ENCODE assay signal across 1 cellular context in genomic region chr3:154023148-154023547, GRCh38.
TF ChIP-seq lines count a peak whose summit lies in the region.

No MANE protein-coding gene starts in this region.

TF ChIP-seq in HepG2, 621 proteins besides CTCF, POLR2A, EP300 and RAD21 (continued from another document and continues in another):
- no peak for TF ChIP-seq ZNF768 (CRISPR knock-in tag; IDR thresholded peaks at IDR 0.05)
- TF ChIP-seq POLR2AphosphoS2 (IDR thresholded peaks at IDR 0.05; ENCODE audit: low read depth, low read length), result no peak
- no peak for TF ChIP-seq POLR2AphosphoS5 (IDR thresholded peaks at IDR 0.05; ENCODE audit: low read depth, low read length)
- no peak for TF ChIP-seq NFKB2 (CRISPR knock-in tag; IDR thresholded peaks at IDR 0.05; ENCODE audit: borderline replicate concordance)
- peak; percentile 59; the same call in 1 of the 2 replicates for TF ChIP-seq FOXJ3 (CRISPR knock-in tag; IDR thresholded peaks at IDR 0.05; ENCODE audit: borderline replicate concordance)
- no peak for TF ChIP-seq ZFP36L2 (CRISPR knock-in tag; IDR thresholded peaks at IDR 0.05)
- no peak for TF ChIP-seq PHF5A (CRISPR knock-in tag; IDR thresholded peaks at IDR 0.05; ENCODE audit: low read depth, unreplicated experiment)
- TF ChIP-seq ZGPAT (CRISPR knock-in tag; IDR thresholded peaks at IDR 0.05), result peak; percentile 68
- no peak for TF ChIP-seq TAF1 (CRISPR knock-in tag; IDR thresholded peaks at IDR 0.05)
- TF ChIP-seq ZNF451 (CRISPR knock-in tag; IDR thresholded peaks at IDR 0.05), result no peak
- no peak for TF ChIP-seq ZNF749 (CRISPR knock-in tag; IDR thresholded peaks at IDR 0.05; ENCODE audit: borderline replicate concordance)
- TF ChIP-seq FOSL1 (CRISPR knock-in tag; IDR thresholded peaks at IDR 0.05; ENCODE audit: borderline replicate concordance), result no peak
- no peak for TF ChIP-seq NPAS2 (CRISPR knock-in tag; IDR thresholded peaks at IDR 0.05; ENCODE audit: borderline replicate concordance)
- peak; percentile 71 for TF ChIP-seq FOXA1 (IDR thresholded peaks at IDR 0.05)
- peak; percentile 92 for TF ChIP-seq FOXA1 (CRISPR knock-in tag; IDR thresholded peaks at IDR 0.05)
- TF ChIP-seq, protein P1, sequence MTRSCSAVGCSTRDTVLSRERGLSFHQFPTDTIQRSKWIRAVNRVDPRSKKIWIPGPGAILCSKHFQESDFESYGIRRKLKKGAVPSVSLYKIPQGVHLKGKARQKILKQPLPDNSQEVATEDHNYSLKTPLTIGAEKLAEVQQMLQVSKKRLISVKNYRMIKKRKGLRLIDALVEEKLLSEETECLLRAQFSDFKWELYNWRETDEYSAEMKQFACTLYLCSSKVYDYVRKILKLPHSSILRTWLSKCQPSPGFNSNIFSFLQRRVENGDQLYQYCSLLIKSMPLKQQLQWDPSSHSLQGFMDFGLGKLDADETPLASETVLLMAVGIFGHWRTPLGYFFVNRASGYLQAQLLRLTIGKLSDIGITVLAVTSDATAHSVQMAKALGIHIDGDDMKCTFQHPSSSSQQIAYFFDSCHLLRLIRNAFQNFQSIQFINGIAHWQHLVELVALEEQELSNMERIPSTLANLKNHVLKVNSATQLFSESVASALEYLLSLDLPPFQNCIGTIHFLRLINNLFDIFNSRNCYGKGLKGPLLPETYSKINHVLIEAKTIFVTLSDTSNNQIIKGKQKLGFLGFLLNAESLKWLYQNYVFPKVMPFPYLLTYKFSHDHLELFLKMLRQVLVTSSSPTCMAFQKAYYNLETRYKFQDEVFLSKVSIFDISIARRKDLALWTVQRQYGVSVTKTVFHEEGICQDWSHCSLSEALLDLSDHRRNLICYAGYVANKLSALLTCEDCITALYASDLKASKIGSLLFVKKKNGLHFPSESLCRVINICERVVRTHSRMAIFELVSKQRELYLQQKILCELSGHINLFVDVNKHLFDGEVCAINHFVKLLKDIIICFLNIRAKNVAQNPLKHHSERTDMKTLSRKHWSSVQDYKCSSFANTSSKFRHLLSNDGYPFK (CRISPR knock-in tag; IDR thresholded peaks at IDR 0.05; ENCODE audit: borderline replicate concordance), result no peak
- TF ChIP-seq HES4 (CRISPR knock-in tag; IDR thresholded peaks at IDR 0.05; ENCODE audit: borderline replicate concordance), result no peak
- TF ChIP-seq ZUFSP (CRISPR knock-in tag; IDR thresholded peaks at IDR 0.05; ENCODE audit: borderline replicate concordance), result no peak
- TF ChIP-seq ZNF34 (CRISPR knock-in tag; IDR thresholded peaks at IDR 0.05; ENCODE audit: borderline replicate concordance), result no peak
- TF ChIP-seq, protein P2, sequence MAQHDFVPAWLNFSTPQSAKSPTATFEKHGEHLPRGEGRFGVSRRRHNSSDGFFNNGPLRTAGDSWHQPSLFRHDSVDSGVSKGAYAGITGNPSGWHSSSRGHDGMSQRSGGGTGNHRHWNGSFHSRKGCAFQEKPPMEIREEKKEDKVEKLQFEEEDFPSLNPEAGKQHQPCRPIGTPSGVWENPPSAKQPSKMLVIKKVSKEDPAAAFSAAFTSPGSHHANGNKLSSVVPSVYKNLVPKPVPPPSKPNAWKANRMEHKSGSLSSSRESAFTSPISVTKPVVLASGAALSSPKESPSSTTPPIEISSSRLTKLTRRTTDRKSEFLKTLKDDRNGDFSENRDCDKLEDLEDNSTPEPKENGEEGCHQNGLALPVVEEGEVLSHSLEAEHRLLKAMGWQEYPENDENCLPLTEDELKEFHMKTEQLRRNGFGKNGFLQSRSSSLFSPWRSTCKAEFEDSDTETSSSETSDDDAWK (CRISPR knock-in tag; IDR thresholded peaks at IDR 0.05), result no peak
- TF ChIP-seq PHF8 (CRISPR knock-in tag; IDR thresholded peaks at IDR 0.05), result no peak
- TF ChIP-seq ZBTB42 (CRISPR knock-in tag; IDR thresholded peaks at IDR 0.05), result no peak
- TF ChIP-seq, protein P3, sequence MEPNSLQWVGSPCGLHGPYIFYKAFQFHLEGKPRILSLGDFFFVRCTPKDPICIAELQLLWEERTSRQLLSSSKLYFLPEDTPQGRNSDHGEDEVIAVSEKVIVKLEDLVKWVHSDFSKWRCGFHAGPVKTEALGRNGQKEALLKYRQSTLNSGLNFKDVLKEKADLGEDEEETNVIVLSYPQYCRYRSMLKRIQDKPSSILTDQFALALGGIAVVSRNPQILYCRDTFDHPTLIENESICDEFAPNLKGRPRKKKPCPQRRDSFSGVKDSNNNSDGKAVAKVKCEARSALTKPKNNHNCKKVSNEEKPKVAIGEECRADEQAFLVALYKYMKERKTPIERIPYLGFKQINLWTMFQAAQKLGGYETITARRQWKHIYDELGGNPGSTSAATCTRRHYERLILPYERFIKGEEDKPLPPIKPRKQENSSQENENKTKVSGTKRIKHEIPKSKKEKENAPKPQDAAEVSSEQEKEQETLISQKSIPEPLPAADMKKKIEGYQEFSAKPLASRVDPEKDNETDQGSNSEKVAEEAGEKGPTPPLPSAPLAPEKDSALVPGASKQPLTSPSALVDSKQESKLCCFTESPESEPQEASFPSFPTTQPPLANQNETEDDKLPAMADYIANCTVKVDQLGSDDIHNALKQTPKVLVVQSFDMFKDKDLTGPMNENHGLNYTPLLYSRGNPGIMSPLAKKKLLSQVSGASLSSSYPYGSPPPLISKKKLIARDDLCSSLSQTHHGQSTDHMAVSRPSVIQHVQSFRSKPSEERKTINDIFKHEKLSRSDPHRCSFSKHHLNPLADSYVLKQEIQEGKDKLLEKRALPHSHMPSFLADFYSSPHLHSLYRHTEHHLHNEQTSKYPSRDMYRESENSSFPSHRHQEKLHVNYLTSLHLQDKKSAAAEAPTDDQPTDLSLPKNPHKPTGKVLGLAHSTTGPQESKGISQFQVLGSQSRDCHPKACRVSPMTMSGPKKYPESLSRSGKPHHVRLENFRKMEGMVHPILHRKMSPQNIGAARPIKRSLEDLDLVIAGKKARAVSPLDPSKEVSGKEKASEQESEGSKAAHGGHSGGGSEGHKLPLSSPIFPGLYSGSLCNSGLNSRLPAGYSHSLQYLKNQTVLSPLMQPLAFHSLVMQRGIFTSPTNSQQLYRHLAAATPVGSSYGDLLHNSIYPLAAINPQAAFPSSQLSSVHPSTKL (CRISPR knock-in tag; IDR thresholded peaks at IDR 0.05), result peak; percentile 79
- TF ChIP-seq, protein P4, sequence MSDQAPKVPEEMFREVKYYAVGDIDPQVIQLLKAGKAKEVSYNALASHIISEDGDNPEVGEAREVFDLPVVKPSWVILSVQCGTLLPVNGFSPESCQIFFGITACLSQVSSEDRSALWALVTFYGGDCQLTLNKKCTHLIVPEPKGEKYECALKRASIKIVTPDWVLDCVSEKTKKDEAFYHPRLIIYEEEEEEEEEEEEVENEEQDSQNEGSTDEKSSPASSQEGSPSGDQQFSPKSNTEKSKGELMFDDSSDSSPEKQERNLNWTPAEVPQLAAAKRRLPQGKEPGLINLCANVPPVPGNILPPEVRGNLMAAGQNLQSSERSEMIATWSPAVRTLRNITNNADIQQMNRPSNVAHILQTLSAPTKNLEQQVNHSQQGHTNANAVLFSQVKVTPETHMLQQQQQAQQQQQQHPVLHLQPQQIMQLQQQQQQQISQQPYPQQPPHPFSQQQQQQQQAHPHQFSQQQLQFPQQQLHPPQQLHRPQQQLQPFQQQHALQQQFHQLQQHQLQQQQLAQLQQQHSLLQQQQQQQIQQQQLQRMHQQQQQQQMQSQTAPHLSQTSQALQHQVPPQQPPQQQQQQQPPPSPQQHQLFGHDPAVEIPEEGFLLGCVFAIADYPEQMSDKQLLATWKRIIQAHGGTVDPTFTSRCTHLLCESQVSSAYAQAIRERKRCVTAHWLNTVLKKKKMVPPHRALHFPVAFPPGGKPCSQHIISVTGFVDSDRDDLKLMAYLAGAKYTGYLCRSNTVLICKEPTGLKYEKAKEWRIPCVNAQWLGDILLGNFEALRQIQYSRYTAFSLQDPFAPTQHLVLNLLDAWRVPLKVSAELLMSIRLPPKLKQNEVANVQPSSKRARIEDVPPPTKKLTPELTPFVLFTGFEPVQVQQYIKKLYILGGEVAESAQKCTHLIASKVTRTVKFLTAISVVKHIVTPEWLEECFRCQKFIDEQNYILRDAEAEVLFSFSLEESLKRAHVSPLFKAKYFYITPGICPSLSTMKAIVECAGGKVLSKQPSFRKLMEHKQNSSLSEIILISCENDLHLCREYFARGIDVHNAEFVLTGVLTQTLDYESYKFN (CRISPR knock-in tag; conservative IDR thresholded peaks at IDR 0.05), result peak; percentile 56
- TF ChIP-seq ZNF446 (CRISPR knock-in tag; IDR thresholded peaks at IDR 0.05), result no peak
- TF ChIP-seq ZNF792 (CRISPR knock-in tag; IDR thresholded peaks at IDR 0.05), result no peak
- no peak for TF ChIP-seq SRSF1 (optimal IDR thresholded peaks at IDR 0.05; ENCODE audit: low read depth, low read length)
- TF ChIP-seq ZNF614 (CRISPR knock-in tag; IDR thresholded peaks at IDR 0.05; ENCODE audit: borderline replicate concordance), result no peak
- TF ChIP-seq ZFY (CRISPR knock-in tag; IDR thresholded peaks at IDR 0.05), result no peak
- no peak for TF ChIP-seq RFX1 (IDR thresholded peaks at IDR 0.05)
- no peak for TF ChIP-seq ZNF691 (CRISPR knock-in tag; IDR thresholded peaks at IDR 0.05; ENCODE audit: borderline replicate concordance, low read depth)
- no peak for TF ChIP-seq ZNF232 (CRISPR knock-in tag; IDR thresholded peaks at IDR 0.05; ENCODE audit: borderline replicate concordance)
- TF ChIP-seq ZNF432 (CRISPR knock-in tag; IDR thresholded peaks at IDR 0.05; ENCODE audit: borderline replicate concordance), result no peak
- TF ChIP-seq NR2C2 (CRISPR knock-in tag; IDR thresholded peaks at IDR 0.05; ENCODE audit: borderline replicate concordance), result no peak
- TF ChIP-seq, protein P5, sequence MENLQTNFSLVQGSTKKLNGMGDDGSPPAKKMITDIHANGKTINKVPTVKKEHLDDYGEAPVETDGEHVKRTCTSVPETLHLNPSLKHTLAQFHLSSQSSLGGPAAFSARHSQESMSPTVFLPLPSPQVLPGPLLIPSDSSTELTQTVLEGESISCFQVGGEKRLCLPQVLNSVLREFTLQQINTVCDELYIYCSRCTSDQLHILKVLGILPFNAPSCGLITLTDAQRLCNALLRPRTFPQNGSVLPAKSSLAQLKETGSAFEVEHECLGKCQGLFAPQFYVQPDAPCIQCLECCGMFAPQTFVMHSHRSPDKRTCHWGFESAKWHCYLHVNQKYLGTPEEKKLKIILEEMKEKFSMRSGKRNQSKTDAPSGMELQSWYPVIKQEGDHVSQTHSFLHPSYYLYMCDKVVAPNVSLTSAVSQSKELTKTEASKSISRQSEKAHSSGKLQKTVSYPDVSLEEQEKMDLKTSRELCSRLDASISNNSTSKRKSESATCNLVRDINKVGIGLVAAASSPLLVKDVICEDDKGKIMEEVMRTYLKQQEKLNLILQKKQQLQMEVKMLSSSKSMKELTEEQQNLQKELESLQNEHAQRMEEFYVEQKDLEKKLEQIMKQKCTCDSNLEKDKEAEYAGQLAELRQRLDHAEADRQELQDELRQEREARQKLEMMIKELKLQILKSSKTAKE (CRISPR knock-in tag; IDR thresholded peaks at IDR 0.05; ENCODE audit: borderline replicate concordance), result no peak
- no peak for TF ChIP-seq ZC3H13 (CRISPR knock-in tag; IDR thresholded peaks at IDR 0.05)
- no peak for TF ChIP-seq PAF1 (CRISPR knock-in tag; IDR thresholded peaks at IDR 0.05)
- TF ChIP-seq, protein P6, sequence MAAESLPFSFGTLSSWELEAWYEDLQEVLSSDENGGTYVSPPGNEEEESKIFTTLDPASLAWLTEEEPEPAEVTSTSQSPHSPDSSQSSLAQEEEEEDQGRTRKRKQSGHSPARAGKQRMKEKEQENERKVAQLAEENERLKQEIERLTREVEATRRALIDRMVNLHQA (CRISPR knock-in tag; IDR thresholded peaks at IDR 0.05), result no peak
- TF ChIP-seq ZKSCAN1 (IDR thresholded peaks at IDR 0.05; ENCODE audit: low read length), result no peak
- no peak for TF ChIP-seq SRSF9 (IDR thresholded peaks at IDR 0.05; ENCODE audit: borderline replicate concordance, insufficient read depth, low read depth, low read length, poor library complexity, severe bottlenecking)
